In the genomic region with DNA sequence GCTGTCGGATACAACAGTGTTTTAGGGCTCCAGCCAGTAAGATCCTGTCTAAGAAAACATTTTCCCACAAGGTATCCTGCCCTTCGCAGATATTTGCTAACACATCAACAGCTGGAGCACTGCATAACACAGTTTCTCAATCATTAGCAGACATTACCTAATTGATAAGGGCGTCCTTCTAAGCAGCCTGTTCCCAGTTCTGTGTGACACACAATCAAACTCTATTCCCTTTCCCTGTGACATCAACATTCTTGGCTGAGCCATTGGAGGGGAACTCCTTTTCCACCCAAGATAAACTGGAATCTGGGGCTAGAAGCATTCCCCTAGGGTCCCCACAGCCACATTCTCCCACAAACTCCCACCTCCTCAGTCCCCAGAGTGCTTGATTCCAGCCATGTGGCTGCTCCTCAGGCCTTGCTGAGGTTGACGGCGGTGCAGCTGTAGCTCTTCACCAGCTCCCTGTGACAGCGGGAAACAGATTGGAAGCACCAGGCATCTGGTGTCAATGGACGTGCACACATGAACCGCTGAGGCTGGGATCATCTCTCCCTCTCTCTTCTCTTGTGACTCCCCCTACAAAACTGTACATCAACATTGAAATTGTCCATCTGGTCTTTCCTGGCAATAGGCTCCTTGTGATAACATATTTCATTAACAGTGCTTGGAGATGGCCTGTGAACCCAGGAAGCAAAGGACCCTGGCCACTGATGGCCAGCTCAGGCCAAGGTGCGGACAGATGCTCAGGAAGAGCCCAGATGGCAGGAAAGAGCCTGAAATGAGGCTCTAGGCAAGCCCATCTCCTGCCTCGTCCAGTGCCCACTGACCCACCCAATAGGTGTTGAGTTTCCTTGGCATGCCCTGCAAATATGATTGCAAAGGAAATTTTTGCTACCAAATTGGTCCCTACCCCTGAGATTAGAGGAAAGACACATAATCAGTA, we compare ENCODE assay signal across 19 cellular contexts.
"Had no signal": no experiment of that assay in that cellular context is flagged by ENCODE, and none has a peak within 500 bp of the region (broad histone marks: within the 10 kb centered on the region; RNA-seq: fewer than 3 reads in every experiment).

No MANE protein-coding gene starts in this region.

- H3K27ac ChIP-seq: body of pancreas, coronary artery, pancreas, thyroid gland, uterus had no signal

- H3K9me3 ChIP-seq: body of pancreas, pancreas, thyroid gland, uterus had no signal

- H3K27me3 ChIP-seq: body of pancreas, pancreas, thyroid gland, uterus had no signal

- ATAC-seq: activated naive CD4-positive, alpha-beta T cell treated with anti-CD3 and anti-CD28 coated beads, Interleukin-2, amount 50 U/mL, for 72 hours; activated T-cell treated with anti-CD3 and anti-CD28 coated beads, Interleukin-2, amount 50 U/mL, for 72 hours; body of pancreas; esophagus mucosa; naive thymus-derived CD8-positive, alpha-beta T cell; pancreas; stimulated activated naive B cell treated with anti-CD40 and anti-IgM and Interleukin-4, amounts not matched to agents 10 μg/mL and 1 μg/mL and 100 μg/mL, for 72 hours had no signal

- H3K27me3 Mint-ChIP-seq: activated CD4-positive, alpha-beta T cell treated with anti-CD3 and anti-CD28 coated beads, Interleukin-2, amount 10 ng/mL, durations not matched to agents 24 days and 14 days had no signal

- H3K4me1 Mint-ChIP-seq: activated CD4-positive, alpha-beta T cell treated with anti-CD3 and anti-CD28 coated beads, Interleukin-2, amount 10 ng/mL, durations not matched to agents 24 days and 14 days; naive thymus-derived CD8-positive, alpha-beta T cell had no signal

- H3K4me1 ChIP-seq: body of pancreas, pancreas, thyroid gland, uterus had no signal

- FAIRE-seq: pancreas had no signal

- H3K9me3 Mint-ChIP-seq: activated CD4-positive, alpha-beta T cell treated with anti-CD3 and anti-CD28 coated beads, Interleukin-2, amount 10 ng/mL, durations not matched to agents 24 days and 14 days; activated naive CD4-positive, alpha-beta T cell treated with anti-CD3 and anti-CD28 coated beads, Interleukin-2, amount 50 U/mL, for 72 hours; activated T-cell treated with anti-CD3 and anti-CD28 coated beads, Interleukin-2, amount 50 U/mL, for 72 hours; memory B cell; naive thymus-derived CD8-positive, alpha-beta T cell; stimulated activated naive B cell treated with anti-CD40 and anti-IgM and Interleukin-4, amounts not matched to agents 10 μg/mL and 1 μg/mL and 100 μg/mL, for 72 hours had no signal

- H3K36me3 Mint-ChIP-seq: activated naive CD4-positive, alpha-beta T cell treated with anti-CD3 and anti-CD28 coated beads, Interleukin-2, amount 50 U/mL, for 72 hours; memory B cell; naive thymus-derived CD8-positive, alpha-beta T cell; stimulated activated naive B cell treated with anti-CD40 and anti-IgM and Interleukin-4, amounts not matched to agents 10 μg/mL and 1 μg/mL and 100 μg/mL, for 72 hours had no signal

- H3K4me3 Mint-ChIP-seq: activated CD4-positive, alpha-beta T cell treated with anti-CD3 and anti-CD28 coated beads, Interleukin-2, amount 10 ng/mL, durations not matched to agents 24 days and 14 days; activated T-cell treated with anti-CD3 and anti-CD28 coated beads, Interleukin-2, amount 50 U/mL, for 72 hours; memory B cell; naive thymus-derived CD8-positive, alpha-beta T cell; stimulated activated naive B cell treated with anti-CD40 and anti-IgM and Interleukin-4, amounts not matched to agents 10 μg/mL and 1 μg/mL and 100 μg/mL, for 72 hours had no signal

- DNase-seq: activated CD4-positive, alpha-beta T cell treated with anti-CD3 and anti-CD28 coated beads, Interleukin-2, amount 10 ng/mL, durations not matched to agents 24 days and 14 days; activated CD8-positive, alpha-beta memory T cell treated with anti-CD3 and anti-CD28 coated beads, Interleukin-2, amount 50 U/mL, for 48 hours; activated gamma-delta T cell; activated T-cell treated with anti-CD3 and anti-CD28 coated beads, Interleukin-2, amount 50 U/mL, for 72 hours; amniotic stem cell; body of pancreas; central memory CD4-positive, alpha-beta T cell; naive thymus-derived CD8-positive, alpha-beta T cell; pancreas; stimulated activated CD4-positive, alpha-beta T cell treated with anti-CD3 and anti-CD28 coated beads, Interleukin-15, amount 100 ng/mL, for 24 hours; stimulated activated CD4-positive, alpha-beta T cell treated with anti-CD3 and anti-CD28 coated beads, Interleukin-4, amount 100 ng/mL, for 1 hour; stimulated activated naive B cell treated with anti-CD40 and anti-IgM and Interleukin-4, amounts not matched to agents 10 μg/mL and 1 μg/mL and 100 μg/mL, for 72 hours; T-helper 2 cell; thyroid gland; uterus had no signal

- H3K27ac Mint-ChIP-seq: activated CD4-positive, alpha-beta T cell treated with anti-CD3 and anti-CD28 coated beads, Interleukin-2, amount 10 ng/mL, durations not matched to agents 24 days and 14 days; activated naive CD4-positive, alpha-beta T cell treated with anti-CD3 and anti-CD28 coated beads, Interleukin-2, amount 50 U/mL, for 72 hours; activated T-cell treated with anti-CD3 and anti-CD28 coated beads, Interleukin-2, amount 50 U/mL, for 72 hours; memory B cell; naive thymus-derived CD8-positive, alpha-beta T cell; stimulated activated naive B cell treated with anti-CD40 and anti-IgM and Interleukin-4, amounts not matched to agents 10 μg/mL and 1 μg/mL and 100 μg/mL, for 72 hours had no signal
